Comparison of ENCODE assay signal across 15 cellular contexts in the genomic region with DNA sequence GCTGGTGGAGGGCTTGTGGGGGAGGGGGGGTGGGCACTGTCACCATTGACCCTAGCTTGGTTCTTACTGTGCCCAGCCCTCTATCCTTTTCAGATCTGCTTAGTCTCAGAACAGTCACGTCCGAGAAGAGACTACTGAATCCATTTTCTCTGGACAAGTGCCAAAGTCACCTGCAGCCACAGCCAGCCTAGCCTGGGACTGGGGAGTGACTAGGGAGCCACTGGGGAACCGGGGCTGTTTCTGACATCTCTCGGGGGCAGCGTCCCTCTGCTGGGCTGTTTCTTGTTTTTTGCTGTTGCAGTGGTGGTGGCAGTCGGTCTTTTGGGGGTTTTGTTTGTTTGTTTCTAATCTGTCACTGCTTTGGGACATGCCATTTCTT. TPM values are rescaled to one million over a fixed set of nuclear protein-coding genes. Genes with fewer than 3 reads are reported as not detected.
DNase-seq lines count a peak whose midpoint lies in the region; ATAC-seq, FAIRE-seq and TF ChIP-seq lines count a peak whose summit lies in the region.
"Had no signal": no experiment of that assay in that cellular context is flagged by ENCODE, and none has a peak within 500 bp of the region (broad histone marks: within the 10 kb centered on the region; RNA-seq: fewer than 3 reads in every experiment).

No MANE protein-coding gene starts in this region.

- TF ChIP-seq POLR2A in GM12878 (IDR thresholded peaks at IDR 0.05; ENCODE audit: low read depth, low read length) = no peak

- DNase-seq in H7 (peak; percentile 37), GM12878 (ENCODE audit: low read depth, low spot score) (no peak), WERI-Rb-1 (no peak), NCI-H524 (lab: John Stamatoyannopoulos, UW) (no peak), inferior parietal cortex (ENCODE audit: extremely low spot score) (no peak)
- DNase-seq: dermis blood vessel endothelial cell, DMS 273 treated with DMSO at 0.1 percent for 48 hours, KG1, NCI-H345, OCI-M1, testis had no signal

- intact Hi-C loops in GM12878 (cut with micrococcal nuclease; ENCODE audit: unreplicated experiment) = loop anchor here (1.0 to 2.0 kb wide), 3 partner anchors 9 to 117 kb away; a partner anchor contains a TSS

- peaks cover 0 to 28% (median 0%) of the 10 kb centered on the region in 11 experiments; a peak in 6 of 22 replicates for H3K36me3 ChIP-seq in BLaER1 treated with 17β-estradiol and CSF1 and Interleukin-3, amounts not matched to agents 10 nM and 100 nM
- no peaks in the 10 kb centered on the region for H3K36me3 ChIP-seq in H7 (replicated peaks; ENCODE audit: control insufficient read depth, insufficient read depth, low read length)
- no peaks in the 10 kb centered on the region for H3K36me3 ChIP-seq in GM12878 (ENCODE audit: control insufficient read depth in 2 of 2, insufficient read depth in 2 of 2, low read length in 1 of 2)
- H3K36me3 ChIP-seq in neutrophil = no peaks in the 10 kb centered on the region
- H3K36me3 ChIP-seq in WERI-Rb-1 = no peaks in the 10 kb centered on the region

- H3K4me3 ChIP-seq in BLaER1 treated with 17β-estradiol and CSF1 and Interleukin-3, amounts not matched to agents 10 nM and 100 nM = no peak overlapping the region; a peak in 1 of 20 replicates
- H3K4me3 ChIP-seq in H7 (ENCODE audit: insufficient read depth, low read depth, low read length) (no peak overlapping the region), GM12878 (no peak overlapping the region), neutrophil (ENCODE audit: low read depth in 1 of 2, low read length in 1 of 2) (peak overlapping the region in 1 of 2 experiments; percentile 27), WERI-Rb-1 (ENCODE audit: low read depth, low read length) (no peak overlapping the region)
- H3K4me3 ChIP-seq: testis had no signal

- peak overlapping the region; percentile 59 to 83 (median 79) for H3K9ac ChIP-seq in BLaER1 treated with 17β-estradiol and CSF1 and Interleukin-3, amounts not matched to agents 10 nM and 100 nM
- H3K9ac ChIP-seq in GM12878 (ENCODE audit: control insufficient read depth, insufficient read depth, low read length) = peak overlapping the region; percentile 11; the same call in 1 of the 2 replicates

- H4K20me1 ChIP-seq in BLaER1 treated with 17β-estradiol and CSF1 and Interleukin-3, amounts not matched to agents 10 nM and 100 nM = no peaks in the 10 kb centered on the region
- H4K20me1 ChIP-seq in GM12878 (ENCODE audit: control insufficient read depth, insufficient read depth) = no peaks in the 10 kb centered on the region

- SMC1A ChIA-PET in GM12878 (lab: Charles Lee; ENCODE audit: uncharacterized antibody, unreplicated experiment) = interaction anchor here (0.7 to 5.0 kb wide), 14 partner anchors 8 to 286 kb away, joined by 3 to 57 read pairs (median 4); a partner anchor contains a TSS

- POLR2A ChIA-PET in GM12878 (lab: Charles Lee) = interaction anchor here (0.6 to 4.1 kb wide), 9 partner anchors 8 to 444 kb away, joined by 3 to 55 read pairs (median 7); a partner anchor contains a TSS

- BruUV-seq in GM12878 (replicated peaks; lab: Mats Ljungman, UMichigan) = no TSS peak

- peak overlapping the region; percentile 86 to 98 (median 95) for H3K27ac ChIP-seq in BLaER1 treated with 17β-estradiol and CSF1 and Interleukin-3, amounts not matched to agents 10 nM and 100 nM
- H3K27ac ChIP-seq in GM12878 (ENCODE audit: control insufficient read depth, insufficient read depth) (peak overlapping the region; percentile 85), neutrophil (peak overlapping the region; percentile 90), WERI-Rb-1 (no peak overlapping the region)
- H3K27ac ChIP-seq: testis had no signal

- in situ Hi-C loops in GM12878 (cut with MboI) = no loop called here

- RAD21 ChIA-PET in GM12878 (lab: Charles Lee; ENCODE audit: unreplicated experiment) = interaction anchor here (1.0 to 5.9 kb wide), 10 partner anchors 8 to 332 kb away, joined by 3 to 87 read pairs (median 6); a partner anchor contains a TSS

- WGBS in GM12878 (ENCODE audit: insufficient coverage, insufficient replicate concordance, low lambda C conversion rate, missing lambda C conversion rate) = 43% methylated on average over 6 of the region's 6 CpGs

- peak overlapping the region; percentile 76 to 95 (median 83) for H3K4me2 ChIP-seq in BLaER1 treated with 17β-estradiol and CSF1 and Interleukin-3, amounts not matched to agents 10 nM and 100 nM
- H3K4me2 ChIP-seq in GM12878 (ENCODE audit: control insufficient read depth, insufficient read depth) = peak overlapping the region; percentile 52; the same call in 1 of the 2 replicates

- CTCF ChIA-PET in GM12878 (lab: Yijun Ruan, JAX) = interaction anchor here (1.1 to 6.6 kb wide), 9 partner anchors 8 to 300 kb away, joined by 3 to 46 read pairs (median 8); a partner anchor contains a TSS

- FAIRE-seq in GM12878 (lab: Jason Lieb, UNC) = no peak
- FAIRE-seq: H1 had no signal

- H3K79me2 ChIP-seq in GM12878 (ENCODE audit: control insufficient read depth, insufficient read depth, low read length) = no peaks in the 10 kb centered on the region

- ATAC-seq in GM12878 (peak; percentile 23), GM21825 (IDR thresholded peaks at IDR 0.05; ENCODE audit: unreplicated experiment) (no peak)

- TF ChIP-seq EP300 in GM12878 (IDR thresholded peaks at IDR 0.05; ENCODE audit: borderline replicate concordance in 1 of 2, control insufficient read depth in 1 of 2, low read depth in 2 of 2, low read length in 2 of 2) = no peak

- no peak overlapping the region for H2AFZ ChIP-seq in GM12878 (ENCODE audit: control insufficient read depth, low read depth, low read length)

- TF ChIP-seq CTCF in GM12878 (IDR thresholded peaks at IDR 0.05 in 2 of 3, conservative IDR thresholded peaks at IDR 0.05 in 1 of 3; ENCODE audit: control insufficient read depth in 2 of 3, extremely low read depth in 1 of 3, insufficient read depth in 1 of 3, low read depth in 3 of 3, low read length in 3 of 3) = no peak
- no peak for TF ChIP-seq CTCF in neutrophil (IDR thresholded peaks at IDR 0.05)
- TF ChIP-seq CTCF in WERI-Rb-1 (IDR thresholded peaks at IDR 0.05; ENCODE audit: low read depth, low read length) = no peak

- no peak for TF ChIP-seq RAD21 in GM12878 (IDR thresholded peaks at IDR 0.05; ENCODE audit: insufficient read depth, low read depth, low read length)

- peaks cover 61 to 98% (median 80%) of the 10 kb centered on the region in 10 experiments for H3K4me1 ChIP-seq in BLaER1 treated with 17β-estradiol and CSF1 and Interleukin-3, amounts not matched to agents 10 nM and 100 nM
- H3K4me1 ChIP-seq in GM12878 (ENCODE audit: control insufficient read depth, insufficient read depth, low read length) = peaks cover 43% of the 10 kb centered on the region
- peaks cover 21 to 37% of the 10 kb centered on the region in 2 experiments for H3K4me1 ChIP-seq in neutrophil (ENCODE audit: control insufficient read depth in 1 of 2, insufficient read depth in 1 of 2, low read depth in 1 of 2, low read length in 1 of 2)
- H3K4me1 ChIP-seq: testis had no signal

- no peaks in the 10 kb centered on the region for H3K9me3 ChIP-seq in BLaER1 treated with 17β-estradiol and CSF1 and Interleukin-3, amounts not matched to agents 10 nM and 100 nM (replicated peaks in 1 of 11)
- H3K9me3 ChIP-seq in GM12878 (replicated peaks; ENCODE audit: control insufficient read depth, insufficient read depth, low read length) = no peaks in the 10 kb centered on the region
- no peaks in the 10 kb centered on the region for H3K9me3 ChIP-seq in neutrophil
- H3K9me3 ChIP-seq in WERI-Rb-1 (ENCODE audit: severe bottlenecking) = no peaks in the 10 kb centered on the region
- H3K9me3 ChIP-seq: testis had no signal

- no peaks in the 10 kb centered on the region for H3K27me3 ChIP-seq in BLaER1 treated with 17β-estradiol and CSF1 and Interleukin-3, amounts not matched to agents 10 nM and 100 nM
- H3K27me3 ChIP-seq in H7 (ENCODE audit: control insufficient read depth, insufficient read depth, low read length) = no peaks in the 10 kb centered on the region; the same call in 1 of the 2 replicates
- H3K27me3 ChIP-seq in GM12878 (replicated peaks in 1 of 2; ENCODE audit: control insufficient read depth in 2 of 2, insufficient read depth in 2 of 2, low read length in 1 of 2) = no peaks in the 10 kb centered on the region
- H3K27me3 ChIP-seq in neutrophil = peaks cover 5% of the 10 kb centered on the region
- no peaks in the 10 kb centered on the region for H3K27me3 ChIP-seq in WERI-Rb-1 (ENCODE audit: insufficient read depth, low read depth, severe bottlenecking)
- H3K27me3 ChIP-seq: testis had no signal

RNA-seq across cellular contexts. Expression of a gene that starts 8.7 kb away (rescaled TPM):
- 0.73 and 0.89 TPM in 2 replicates for total RNA-seq in H7 (2014; rRNA removed; shearing (Covaris generic))
- 7.1 and 8.3 TPM in 2 replicates for total RNA-seq in GM12878 (2013; cell fraction: nucleolus; rRNA removed)
- 2.4 and 2.7 TPM in 2 replicates for total RNA-seq in GM12878 (2014; rRNA removed)
- 1.3 and 1.4 TPM in 2 replicates for total RNA-seq in GM12878 (2014; rRNA removed; fragmentation: Illumina TruSeq; extraction: Trizol)
- total RNA-seq in GM12878 (2021) = 3.0 and 3.4 TPM in 2 replicates
- 0.73 TPM for polyA plus RNA-seq in GM12878 (2011; ENCODE audit: low read depth)
- 8.3 and 9.8 TPM in 2 replicates for polyA plus RNA-seq in GM12878 (2011; rRNA removed)
- polyA plus RNA-seq in GM12878 (2011; cell fraction: cytosol; rRNA removed) = 12.1 and 13.1 TPM in 2 replicates
- polyA plus RNA-seq in GM12878 (2011; cell fraction: nucleus; rRNA removed) = 26.6 and 33.5 TPM in 2 replicates
- polyA plus RNA-seq in GM12878 (2012) = 0.91 and 2.3 TPM in 2 replicates
- polyA plus RNA-seq in GM12878 (2014; fragmentation: Illumina TruSeq; extraction: Trizol) = 1.4 and 1.7 TPM in 2 replicates
- under 1 TPM; 0.26 to 0.29 TPM for polyA plus RNA-seq in GM12878 (2014; fragmentation: Nextera tagmentation; extraction: Ambion mirVana)
- 2.5 and 2.7 TPM in 2 replicates for polyA plus RNA-seq in GM12878 (2014; rRNA removed)
- 1 to 10 TPM in 1 of 2 experiments, under 1 TPM in 1; 0.99 to 2.3 TPM for polyA plus RNA-seq in GM12878 (2016; fragmentation: Nextera tagmentation; extraction: Ambion mirVana)
- polyA minus RNA-seq in GM12878 (2011; rRNA and poly(A)+ RNA removed) = 8.5 and 13.3 TPM in 2 replicates
- 3.2 and 4.4 TPM in 2 replicates for polyA minus RNA-seq in GM12878 (2011; cell fraction: cytosol; rRNA and poly(A)+ RNA removed)
- 8.2 and 8.5 TPM in 2 replicates for polyA minus RNA-seq in GM12878 (2011; cell fraction: nucleus; rRNA and poly(A)+ RNA removed)

RNA-seq across cellular contexts. Expression of a gene that starts 39.6 kb away (rescaled TPM):
- 22.7 and 31.9 TPM in 2 replicates for total RNA-seq in H7 (2014; rRNA removed; shearing (Covaris generic))
- 30.1 and 34.6 TPM in 2 replicates for total RNA-seq in GM12878 (2013; cell fraction: nucleolus; rRNA removed)
- total RNA-seq in GM12878 (2014; rRNA removed) (28.9 and 37.9 TPM in 2 replicates), GM12878 (2014; rRNA removed; fragmentation: Illumina TruSeq; extraction: Trizol) (24.0 and 27.0 TPM in 2 replicates), GM12878 (2021) (14.4 and 19.9 TPM in 2 replicates)
- 17.7 TPM for polyA plus RNA-seq in GM12878 (2011; ENCODE audit: low read depth)
- polyA plus RNA-seq in GM12878 (2011; rRNA removed) (35.7 and 36.8 TPM in 2 replicates), GM12878 (2014; fragmentation: Illumina TruSeq; extraction: Trizol) (30.5 and 46.9 TPM in 2 replicates), GM12878 (2014; fragmentation: Nextera tagmentation; extraction: Ambion mirVana) (10 to 100 TPM; 11.2 to 15.5 TPM), GM12878 (2014; rRNA removed) (25.2 and 28.7 TPM in 2 replicates), GM12878 (2016; fragmentation: Nextera tagmentation; extraction: Ambion mirVana) (10 to 100 TPM; 45.7 to 50.3 TPM)
- 37.2 and 37.5 TPM in 2 replicates for polyA plus RNA-seq in GM12878 (2011; cell fraction: cytosol; rRNA removed)
- polyA plus RNA-seq in GM12878 (2011; cell fraction: nucleus; rRNA removed) = 39.8 and 42.6 TPM in 2 replicates
- polyA plus RNA-seq in GM12878 (2012) = 17.1 and 19.5 TPM in 2 replicates
- 11.5 and 12.2 TPM in 2 replicates for polyA minus RNA-seq in GM12878 (2011; rRNA and poly(A)+ RNA removed)
- 5.1 and 6.4 TPM in 2 replicates for polyA minus RNA-seq in GM12878 (2011; cell fraction: cytosol; rRNA and poly(A)+ RNA removed)
- polyA minus RNA-seq in GM12878 (2011; cell fraction: nucleus; rRNA and poly(A)+ RNA removed) = 10.8 and 15.3 TPM in 2 replicates
